Comparison of ENCODE assay signal across 8 cellular contexts in genomic region chr3:134600685-134601502, GRCh38. TPM values are rescaled to one million over a fixed set of nuclear protein-coding genes. Genes with fewer than 3 reads are reported as not detected.
DNase-seq lines count a peak whose midpoint lies in the region; ATAC-seq and TF ChIP-seq lines count a peak whose summit lies in the region.

No MANE protein-coding gene starts in this region.

- H3K4me1 Mint-ChIP-seq in stimulated activated naive B cell treated with anti-CD40 and anti-IgM and Interleukin-4, amounts not matched to agents 10 μg/mL and 1 μg/mL and 100 μg/mL, for 72 hours = peaks cover 0 to 9% of the 10 kb centered on the region in 2 donors

- intact Hi-C loops in mucosa of descending colon (cut with DNase I, micrococcal nuclease) = loop anchor here in 1 of 2 donors (10.0 kb wide), 1 partner anchor 1294 kb away; no protein-coding TSS in a partner anchor

- TF ChIP-seq CTCF in AG09309 (IDR thresholded peaks at IDR 0.05; ENCODE audit: control insufficient read depth, insufficient read depth, low read depth, low read length, missing control alignments) (peak; percentile 98), mucosa of descending colon (IDR thresholded peaks at IDR 0.05) (peak; percentile 90)

- H3K9me3 Mint-ChIP-seq in stimulated activated naive B cell treated with anti-CD40 and anti-IgM and Interleukin-4, amounts not matched to agents 10 μg/mL and 1 μg/mL and 100 μg/mL, for 72 hours = no peaks in the 10 kb centered on the region

- no peak overlapping the region for H3K4me3 ChIP-seq in AG09309 (ENCODE audit: control insufficient read depth, low read depth, low read length)
- H3K4me3 ChIP-seq in mucosa of descending colon = no peak overlapping the region

- H3K4me1 ChIP-seq in mucosa of descending colon (ENCODE audit: low read depth) = no peaks in the 10 kb centered on the region

- no peaks in the 10 kb centered on the region for H3K36me3 Mint-ChIP-seq in stimulated activated naive B cell treated with anti-CD40 and anti-IgM and Interleukin-4, amounts not matched to agents 10 μg/mL and 1 μg/mL and 100 μg/mL, for 72 hours

- H3K27ac Mint-ChIP-seq in stimulated activated naive B cell treated with anti-CD40 and anti-IgM and Interleukin-4, amounts not matched to agents 10 μg/mL and 1 μg/mL and 100 μg/mL, for 72 hours = no peak overlapping the region

- DNase-seq in AG09309 (ENCODE audit: low read depth) (peak; percentile 4), NCI-H748 (lab: John Stamatoyannopoulos, UW; ENCODE audit: unreplicated experiment) (peak; percentile 69), epidermal melanocyte (ENCODE audit: insufficient read length, low spot score) (peak; percentile 79), mucosa of descending colon (peak; percentile 66 to 73 (median 66))
- DNase-seq in activated CD8-positive, alpha-beta memory T cell treated with anti-CD3 and anti-CD28 coated beads for 24 hours = peak; percentile 82
- DNase-seq in stimulated activated naive B cell treated with anti-CD40 and anti-IgM and Interleukin-4, amounts not matched to agents 10 μg/mL and 1 μg/mL and 100 μg/mL, for 72 hours = peak; percentile 34

- no peaks in the 10 kb centered on the region for H3K36me3 ChIP-seq in mucosa of descending colon (ENCODE audit: low read depth)

- peak; percentile 87 for ATAC-seq in GM18867 (IDR thresholded peaks at IDR 0.05; ENCODE audit: unreplicated experiment)
- ATAC-seq in HG03432 (IDR thresholded peaks at IDR 0.05; ENCODE audit: unreplicated experiment) = peak; percentile 89
- ATAC-seq in mucosa of descending colon = peak; percentile 76
- ATAC-seq in stimulated activated naive B cell treated with anti-CD40 and anti-IgM and Interleukin-4, amounts not matched to agents 10 μg/mL and 1 μg/mL and 100 μg/mL, for 72 hours (replicated peaks) = peak; percentile 76 to 85

- H3K4me3 Mint-ChIP-seq in stimulated activated naive B cell treated with anti-CD40 and anti-IgM and Interleukin-4, amounts not matched to agents 10 μg/mL and 1 μg/mL and 100 μg/mL, for 72 hours = peak overlapping the region in 1 of 2 donors; percentile 39

- H3K9me3 ChIP-seq in mucosa of descending colon = no peaks in the 10 kb centered on the region

- peaks cover 5 to 13% of the 10 kb centered on the region in 2 donors for H3K27me3 Mint-ChIP-seq in stimulated activated naive B cell treated with anti-CD40 and anti-IgM and Interleukin-4, amounts not matched to agents 10 μg/mL and 1 μg/mL and 100 μg/mL, for 72 hours

RNA-seq across cellular contexts. Expression of gene KY, which starts 49.9 kb away (rescaled TPM):
- 1 to 10 TPM in 1 of 3 donors, under 1 TPM in 2; 0.14 to 3.7 (median 0.14) TPM for total RNA-seq in mucosa of descending colon

Comparison
In these comparisons a context has a peak if more than half of its experiments do, and no peak if none do; other contexts are left out.
1. DNase-seq: peak in every context shown above with its lines; median percentile 82 in activated CD8-positive, alpha-beta memory T cell treated with anti-CD3 and anti-CD28 coated beads for 24 hours; 79 in epidermal melanocyte; 69 in NCI-H748; 66 in mucosa of descending colon; 34 in stimulated activated naive B cell treated with anti-CD40 and anti-IgM and Interleukin-4, amounts not matched to agents 10 μg/mL and 1 μg/mL and 100 μg/mL, for 72 hours; 4 in AG09309.